Comparison of ENCODE assay signal across 16 cellular contexts in the genomic region with DNA sequence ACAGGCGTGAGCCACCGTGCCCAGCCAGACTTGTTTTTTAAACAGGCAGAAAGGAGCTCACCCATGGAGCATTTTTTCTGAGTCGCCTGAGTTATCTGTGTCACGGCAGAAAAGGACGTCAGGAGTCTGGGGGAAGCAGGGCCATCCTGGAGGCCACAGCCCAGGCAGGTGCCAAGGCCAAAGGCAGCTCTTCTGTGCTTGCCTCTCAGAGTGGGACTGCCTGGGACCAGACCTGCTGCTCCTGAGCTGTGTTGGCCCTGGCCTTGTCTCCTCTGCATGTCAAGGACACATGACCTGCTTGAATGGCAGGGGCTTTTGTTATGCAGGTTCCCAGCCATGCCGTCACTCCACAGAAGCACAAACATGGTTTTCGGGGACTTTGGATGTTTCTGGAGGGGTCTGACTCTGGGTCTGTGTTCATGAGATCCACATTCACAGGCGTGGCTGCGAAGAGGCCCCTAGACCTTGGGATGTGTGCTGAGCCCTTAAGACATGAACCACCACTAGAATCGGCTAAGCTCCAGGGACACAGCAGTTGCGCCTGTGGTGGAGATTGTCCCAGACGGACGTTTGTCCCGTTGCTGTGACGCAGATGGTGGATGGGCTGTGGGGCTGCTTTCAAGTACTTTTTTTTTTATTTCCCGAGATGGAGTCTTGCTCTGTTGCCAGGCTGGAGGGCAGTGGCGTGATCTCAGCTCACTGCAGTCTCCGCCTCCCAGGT. TPM values are rescaled to one million over a fixed set of nuclear protein-coding genes. Genes with fewer than 3 reads are reported as not detected.
DNase-seq lines count a peak whose midpoint lies in the region; ATAC-seq and TF ChIP-seq lines count a peak whose summit lies in the region.
"Had no signal": no experiment of that assay in that cellular context is flagged by ENCODE, and none has a peak within 500 bp of the region (broad histone marks: within the 10 kb centered on the region; RNA-seq: fewer than 3 reads in every experiment).

No MANE protein-coding gene starts in this region.

- TF ChIP-seq POLR2A in heart left ventricle (IDR thresholded peaks at IDR 0.05), result no peak

- H3K9me3 Mint-ChIP-seq in WTC11, result no peaks in the 10 kb centered on the region

- H3K9me3 ChIP-seq in heart left ventricle, result no peaks in the 10 kb centered on the region
- H3K9me3 ChIP-seq in psoas muscle, result no peaks in the 10 kb centered on the region
- H3K9me3 ChIP-seq: thyroid gland had no signal

- H3K27me3 Mint-ChIP-seq in WTC11 (ENCODE audit: low read depth), result no peaks in the 10 kb centered on the region

- CTCF ChIA-PET in WTC11 (lab: Charles Lee), result interaction anchor here (0.5 to 3.6 kb wide), 19 partner anchors 9 to 347 kb away, joined by 3 to 46 read pairs (median 5); partner anchors contain the start of genes FN3KRP and FOXK2

- intact Hi-C loops in heart left ventricle (cut with DNase I), result loop anchor here (2.0 to 10.0 kb wide), 7 partner anchors 36 to 203 kb away; partner anchors contain the start of genes HEXD (in 2 of the 10), OGFOD3 (in 2 of the 10), TEX19 (in 2 of the 10) and FOXK2 (in 1 of the 10)
- intact Hi-C loops in psoas muscle (cut with DNase I), result loop anchor here (5.0 to 10.0 kb wide), 3 partner anchors 61 to 201 kb away; partner anchors contain the start of gene TEX19 (in 1 of the 2)

- H3K4me3 ChIP-seq in heart left ventricle (no peak overlapping the region), psoas muscle (no peak overlapping the region)
- H3K4me3 ChIP-seq: thyroid gland had no signal

- no peaks in the 10 kb centered on the region for H3K36me3 ChIP-seq in heart left ventricle
- H3K36me3 ChIP-seq in psoas muscle (ENCODE audit: insufficient read depth in 1 of 2, low read depth in 1 of 2), result no peaks in the 10 kb centered on the region
- H3K36me3 ChIP-seq: thyroid gland had no signal

- peaks cover 1% of the 10 kb centered on the region; the same call in 1 of the 2 replicates for H3K36me3 Mint-ChIP-seq in WTC11

- TF ChIP-seq CTCF in WTC11 (IDR thresholded peaks at IDR 0.05) (no peak), heart left ventricle (IDR thresholded peaks at IDR 0.05) (no peak), psoas muscle (IDR thresholded peaks at IDR 0.05) (no peak)

- H3K4me3 Mint-ChIP-seq in WTC11, result no peak overlapping the region

- ATAC-seq in WTC11 (peak; percentile 55), heart left ventricle (peak; percentile 4 to 60 (median 48)), psoas muscle (peak in 2 of 4 donors; percentile 23 to 24), GM18868 (IDR thresholded peaks at IDR 0.05; ENCODE audit: unreplicated experiment) (no peak), HG03521 (IDR thresholded peaks at IDR 0.05; ENCODE audit: unreplicated experiment) (no peak)

- H3K27me3 ChIP-seq in heart left ventricle (no peaks in the 10 kb centered on the region), psoas muscle (ENCODE audit: insufficient read depth in 3 of 3, low read length in 2 of 3) (no peaks in the 10 kb centered on the region)
- H3K27me3 ChIP-seq: thyroid gland had no signal

- DNase-seq in ELF-1 (ENCODE audit: low read depth, low spot score), result peak; percentile 44
- peak; percentile 29 for DNase-seq in WTC11 (ENCODE audit: low spot score)
- peak in 1 of 5 donors; percentile 82 for DNase-seq in heart left ventricle
- no peak for DNase-seq in psoas muscle
- DNase-seq in activated T-cell treated with anti-CD3 and anti-CD28 coated beads, Interleukin-2, amount 50 U/mL, for 1 hour, result no peak
- DNase-seq in retina, result no peak
- DNase-seq: activated naive CD4-positive, alpha-beta T cell treated with anti-CD3 and anti-CD28 coated beads, Interleukin-2, amount 50 U/mL, for 16 hours; central memory CD4-positive, alpha-beta T cell; islet precursor cell; MM.1S; NCI-H2081 treated with DMSO at 0.1 percent for 48 hours; NCI-H774; T-helper 1 cell had no signal

- H3K4me1 ChIP-seq in heart left ventricle (peaks cover 13 to 62% (median 48%) of the 10 kb centered on the region in 12 donors), psoas muscle (peaks cover 55% of the 10 kb centered on the region)

- 62 to 71% (median 70%) methylated on average over 18 of the region's 18 CpGs for WGBS in heart left ventricle, 4 donors
- 63 to 74% (median 64%) methylated on average over 18 of the region's 18 CpGs for whole genome bisulfite sequencing in psoas muscle, 3 donors

- POLR2A ChIA-PET in WTC11 (lab: Charles Lee), result no interaction called here

- peak overlapping the region; percentile 3 to 85 (median 57) for H3K27ac ChIP-seq in heart left ventricle
- H3K27ac ChIP-seq in psoas muscle, result peak overlapping the region; percentile 78
- H3K27ac ChIP-seq: thyroid gland had no signal

- peak overlapping the region; percentile 93 for H3K27ac Mint-ChIP-seq in WTC11

- H3K4me1 Mint-ChIP-seq in WTC11, result peaks cover 35% of the 10 kb centered on the region

TF ChIP-seq in WTC11, 78 proteins besides CTCF, POLR2A, EP300 and RAD21:
- TF ChIP-seq RORB (CRISPR knock-in tag; IDR thresholded peaks at IDR 0.05) (no peak), GTF2I (CRISPR knock-in tag; conservative IDR thresholded peaks at IDR 0.05) (no peak), ZNF121 (CRISPR knock-in tag; IDR thresholded peaks at IDR 0.05) (peak; percentile 61), RELA (CRISPR knock-in tag; IDR thresholded peaks at IDR 0.05; ENCODE audit: borderline replicate concordance) (no peak), NFATC4 (CRISPR knock-in tag; IDR thresholded peaks at IDR 0.05) (no peak), ZNF512 (CRISPR knock-in tag; IDR thresholded peaks at IDR 0.05; ENCODE audit: borderline replicate concordance) (no peak), ZBTB21 (CRISPR knock-in tag; IDR thresholded peaks at IDR 0.05; ENCODE audit: borderline replicate concordance) (no peak)
- TF ChIP-seq, protein P1, sequence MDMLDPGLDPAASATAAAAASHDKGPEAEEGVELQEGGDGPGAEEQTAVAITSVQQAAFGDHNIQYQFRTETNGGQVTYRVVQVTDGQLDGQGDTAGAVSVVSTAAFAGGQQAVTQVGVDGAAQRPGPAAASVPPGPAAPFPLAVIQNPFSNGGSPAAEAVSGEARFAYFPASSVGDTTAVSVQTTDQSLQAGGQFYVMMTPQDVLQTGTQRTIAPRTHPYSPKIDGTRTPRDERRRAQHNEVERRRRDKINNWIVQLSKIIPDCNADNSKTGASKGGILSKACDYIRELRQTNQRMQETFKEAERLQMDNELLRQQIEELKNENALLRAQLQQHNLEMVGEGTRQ (CRISPR knock-in tag; IDR thresholded peaks at IDR 0.05), result peak; percentile 49; the same call in 1 of the 2 replicates

RNA-seq across cellular contexts. Expression of gene FOXK2, which starts 33.8 kb away (rescaled TPM):
- 57.7 to 65.7 TPM (median 62.7 TPM) in 3 replicates for total RNA-seq in WTC11 (2021)
- total RNA-seq in heart left ventricle, result 10 to 100 TPM; 26.9 to 77.0 (median 33.9) TPM
- polyA plus RNA-seq in heart left ventricle, result 10 to 100 TPM; 15.6 to 43.2 TPM
- total RNA-seq in psoas muscle, result 10 to 100 TPM; 53.6 to 91.6 (median 66.2) TPM
- polyA plus RNA-seq in psoas muscle, result 10 to 100 TPM; 38.9 to 96.4 (median 45.9) TPM

Comparison
In these comparisons a context has a peak if more than half of its experiments do, and no peak if none do; other contexts are left out.
1. DNase-seq: peak in ELF-1 (single experiment) and WTC11 (single experiment); none in psoas muscle (0 of 2), activated T-cell treated with anti-CD3 and anti-CD28 coated beads, Interleukin-2, amount 50 U/mL, for 1 hour (single experiment) and retina (single experiment).
2. ATAC-seq: peak in WTC11 (single experiment) and heart left ventricle (4 of 4); none in GM18868 (single experiment) and HG03521 (single experiment).